8 cellular contexts compared by ENCODE assay signal in genomic region chr3:44761347-44762169, GRCh38. TPM values are rescaled to one million over a fixed set of nuclear protein-coding genes. Genes with fewer than 3 reads are reported as not detected.
DNase-seq lines count a peak whose midpoint lies in the region; ATAC-seq and TF ChIP-seq lines count a peak whose summit lies in the region.

Gene KIAA1143 (minus strand): TSS chr3:44761619. CDS start chr3:44761602, 17 bp downstream.
A gene with protein sequence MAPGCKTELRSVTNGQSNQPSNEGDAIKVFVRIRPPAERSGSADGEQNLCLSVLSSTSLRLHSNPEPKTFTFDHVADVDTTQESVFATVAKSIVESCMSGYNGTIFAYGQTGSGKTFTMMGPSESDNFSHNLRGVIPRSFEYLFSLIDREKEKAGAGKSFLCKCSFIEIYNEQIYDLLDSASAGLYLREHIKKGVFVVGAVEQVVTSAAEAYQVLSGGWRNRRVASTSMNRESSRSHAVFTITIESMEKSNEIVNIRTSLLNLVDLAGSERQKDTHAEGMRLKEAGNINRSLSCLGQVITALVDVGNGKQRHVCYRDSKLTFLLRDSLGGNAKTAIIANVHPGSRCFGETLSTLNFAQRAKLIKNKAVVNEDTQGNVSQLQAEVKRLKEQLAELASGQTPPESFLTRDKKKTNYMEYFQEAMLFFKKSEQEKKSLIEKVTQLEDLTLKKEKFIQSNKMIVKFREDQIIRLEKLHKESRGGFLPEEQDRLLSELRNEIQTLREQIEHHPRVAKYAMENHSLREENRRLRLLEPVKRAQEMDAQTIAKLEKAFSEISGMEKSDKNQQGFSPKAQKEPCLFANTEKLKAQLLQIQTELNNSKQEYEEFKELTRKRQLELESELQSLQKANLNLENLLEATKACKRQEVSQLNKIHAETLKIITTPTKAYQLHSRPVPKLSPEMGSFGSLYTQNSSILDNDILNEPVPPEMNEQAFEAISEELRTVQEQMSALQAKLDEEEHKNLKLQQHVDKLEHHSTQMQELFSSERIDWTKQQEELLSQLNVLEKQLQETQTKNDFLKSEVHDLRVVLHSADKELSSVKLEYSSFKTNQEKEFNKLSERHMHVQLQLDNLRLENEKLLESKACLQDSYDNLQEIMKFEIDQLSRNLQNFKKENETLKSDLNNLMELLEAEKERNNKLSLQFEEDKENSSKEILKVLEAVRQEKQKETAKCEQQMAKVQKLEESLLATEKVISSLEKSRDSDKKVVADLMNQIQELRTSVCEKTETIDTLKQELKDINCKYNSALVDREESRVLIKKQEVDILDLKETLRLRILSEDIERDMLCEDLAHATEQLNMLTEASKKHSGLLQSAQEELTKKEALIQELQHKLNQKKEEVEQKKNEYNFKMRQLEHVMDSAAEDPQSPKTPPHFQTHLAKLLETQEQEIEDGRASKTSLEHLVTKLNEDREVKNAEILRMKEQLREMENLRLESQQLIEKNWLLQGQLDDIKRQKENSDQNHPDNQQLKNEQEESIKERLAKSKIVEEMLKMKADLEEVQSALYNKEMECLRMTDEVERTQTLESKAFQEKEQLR (N-terminal part only) (plus strand): TSS chr3:44761794. CDS start chr3:44761866, 72 bp downstream.

- H3K27ac Mint-ChIP-seq in activated naive CD8-positive, alpha-beta T cell treated with anti-CD3 and anti-CD28 coated beads, Interleukin-2, amount 50 U/mL, for 24 hours: peak within 1 kb of the TSS; percentile 89

- H3K4me3 ChIP-seq in GM12865 (ENCODE audit: low read depth, low read length) (peak within 1 kb of the TSS; percentile 92), cardiac muscle cell (peak within 1 kb of the TSS; percentile 92), trophoblast cell (ENCODE audit: low read depth, low read length) (peak within 1 kb of the TSS; percentile 85), upper lobe of left lung (peak within 1 kb of the TSS; percentile 59 to 86 (median 73))

- H3K18ac ChIP-seq in trophoblast cell (ENCODE audit: low read length): peak within 1 kb of the TSS; percentile 77

- peak within 1 kb of the TSS; percentile 88 for H4K8ac ChIP-seq in trophoblast cell (ENCODE audit: low read depth, low read length)

- peak within 1 kb of the TSS; percentile 55 for H3K14ac ChIP-seq in trophoblast cell (ENCODE audit: low read length)

- peaks cover 26% of the 10 kb centered on the region for H3K4me1 Mint-ChIP-seq in activated naive CD8-positive, alpha-beta T cell treated with anti-CD3 and anti-CD28 coated beads, Interleukin-2, amount 50 U/mL, for 24 hours

- no peaks in the 10 kb centered on the region for H3K27me3 ChIP-seq in cardiac muscle cell
- no peaks in the 10 kb centered on the region for H3K27me3 ChIP-seq in trophoblast cell (ENCODE audit: insufficient read depth, low read length)
- H3K27me3 ChIP-seq in upper lobe of left lung: no peaks in the 10 kb centered on the region

- H3K36me3 Mint-ChIP-seq in activated naive CD8-positive, alpha-beta T cell treated with anti-CD3 and anti-CD28 coated beads, Interleukin-2, amount 50 U/mL, for 24 hours (ENCODE audit: low read depth): peaks cover 74% of the 10 kb centered on the region

- WGBS in trophoblast cell (ENCODE audit: extremely low coverage, insufficient coverage, insufficient read length): no CpG with 5 or more reads among the region's 70 CpGs
- 4 to 5% methylated on average over 23 to 66 of the region's 70 CpGs for WGBS in upper lobe of left lung, 2 donors

- H3K4me1 ChIP-seq in cardiac muscle cell (ENCODE audit: low read depth): no peaks in the 10 kb centered on the region
- H3K4me1 ChIP-seq in trophoblast cell (ENCODE audit: control insufficient read depth in 1 of 2, insufficient read depth in 2 of 2, low read length in 2 of 2): no peaks in the 10 kb centered on the region
- peaks cover 12 to 26% (median 16%) of the 10 kb centered on the region in 4 donors for H3K4me1 ChIP-seq in upper lobe of left lung

- H3K9ac ChIP-seq in trophoblast cell (ENCODE audit: low read length): peak within 1 kb of the TSS; percentile 84

- peak within 1 kb of the TSS; percentile 84 for H3K27ac ChIP-seq in cardiac muscle cell
- no peak within 1 kb of the TSS for H3K27ac ChIP-seq in trophoblast cell (ENCODE audit: low read depth, low read length)
- peak within 1 kb of the TSS; percentile 74 to 89 (median 78) for H3K27ac ChIP-seq in upper lobe of left lung

- H3K9me3 Mint-ChIP-seq in activated naive CD8-positive, alpha-beta T cell treated with anti-CD3 and anti-CD28 coated beads, Interleukin-2, amount 50 U/mL, for 24 hours: peaks cover 26% of the 10 kb centered on the region

- DNase-seq in GM12865 (ENCODE audit: low read depth): peak; percentile 98
- peak; percentile 87 to 95 (median 94) for DNase-seq in NCI-H1417 (lab: John Stamatoyannopoulos, UW)
- peak; percentile 76 to 82 for DNase-seq in SW 1271 (lab: John Stamatoyannopoulos, UW)
- peak; percentile 99 for DNase-seq in activated naive CD8-positive, alpha-beta T cell treated with anti-CD3 and anti-CD28 coated beads, Interleukin-2, amount 50 U/mL, for 24 hours
- peak; percentile 97 to 98 for DNase-seq in cardiac muscle cell (ENCODE audit: low read depth in 1 of 2, low spot score in 1 of 2)
- peak; percentile 98 to 100 for DNase-seq in trophoblast cell
- DNase-seq in upper lobe of left lung: peak; percentile 96 to 99

- H3K27me3 Mint-ChIP-seq in activated naive CD8-positive, alpha-beta T cell treated with anti-CD3 and anti-CD28 coated beads, Interleukin-2, amount 50 U/mL, for 24 hours: no peaks in the 10 kb centered on the region

- H4K91ac ChIP-seq in trophoblast cell (ENCODE audit: low read depth, low read length): peak within 1 kb of the TSS; percentile 66

- peak in 3 of 4 donors; percentile 51 to 76 (median 60) for TF ChIP-seq POLR2A in upper lobe of left lung (IDR thresholded peaks at IDR 0.05)

- H3K36me3 ChIP-seq in cardiac muscle cell (no peaks in the 10 kb centered on the region), trophoblast cell (ENCODE audit: control insufficient read depth in 1 of 2, insufficient read depth in 2 of 2, low read length in 2 of 2) (peaks cover 4 to 11% of the 10 kb centered on the region in 2 experiments), upper lobe of left lung (peaks cover 0 to 8% (median 0%) of the 10 kb centered on the region in 4 donors)

- H3K4me3 Mint-ChIP-seq in activated naive CD8-positive, alpha-beta T cell treated with anti-CD3 and anti-CD28 coated beads, Interleukin-2, amount 50 U/mL, for 24 hours: peak within 1 kb of the TSS; percentile 97

- peaks cover 7% of the 10 kb centered on the region for H3K79me1 ChIP-seq in trophoblast cell (ENCODE audit: low read length)

- peak; percentile 93 for ATAC-seq in HG02763 (IDR thresholded peaks at IDR 0.05; ENCODE audit: unreplicated experiment)
- peak; percentile 96 for ATAC-seq in activated naive CD8-positive, alpha-beta T cell treated with anti-CD3 and anti-CD28 coated beads, Interleukin-2, amount 50 U/mL, for 24 hours
- peak; percentile 98 to 99 for ATAC-seq in upper lobe of left lung (ENCODE audit: low FRiP score in 2 of 2)

- H2BK120ac ChIP-seq in trophoblast cell (ENCODE audit: insufficient read depth, low read length, poor library complexity): peak within 1 kb of the TSS; percentile 52

- peak within 1 kb of the TSS; percentile 39 for H2AK5ac ChIP-seq in trophoblast cell (ENCODE audit: low read length)

- H3K79me2 ChIP-seq in trophoblast cell (ENCODE audit: control insufficient read depth, insufficient read depth, low read length, poor library complexity): peaks cover 9% of the 10 kb centered on the region

- no peak within 1 kb of the TSS for H3K23ac ChIP-seq in trophoblast cell (ENCODE audit: low read length)

- no peak for TF ChIP-seq CTCF in GM12865 (IDR thresholded peaks at IDR 0.05; ENCODE audit: insufficient read depth, low read depth, low read length, missing control alignments)
- no peak for TF ChIP-seq CTCF in cardiac muscle cell (IDR thresholded peaks at IDR 0.05; ENCODE audit: low read depth, low read length)
- peak in 3 of 6 experiments; percentile 9 to 38 (median 34) for TF ChIP-seq CTCF in upper lobe of left lung (IDR thresholded peaks at IDR 0.05)

- peak within 1 kb of the TSS; percentile 69 for H3K4ac ChIP-seq in trophoblast cell (ENCODE audit: low read depth, low read length)

- H3K9me3 ChIP-seq in cardiac muscle cell (ENCODE audit: low read depth): no peaks in the 10 kb centered on the region
- peaks cover 4% of the 10 kb centered on the region for H3K9me3 ChIP-seq in trophoblast cell (ENCODE audit: insufficient read depth, low read depth, low read length)
- H3K9me3 ChIP-seq in upper lobe of left lung: peaks cover 0 to 12% (median 1%) of the 10 kb centered on the region in 4 donors

- no peak for TF ChIP-seq EP300 in upper lobe of left lung (IDR thresholded peaks at IDR 0.05)

- H2AFZ ChIP-seq in trophoblast cell (ENCODE audit: insufficient read depth, low read length, poor library complexity): peak within 1 kb of the TSS; percentile 89

- H2BK5ac ChIP-seq in trophoblast cell (ENCODE audit: low read depth, low read length, poor library complexity): peak within 1 kb of the TSS; percentile 71

- peak within 1 kb of the TSS; percentile 87 for H3K4me2 ChIP-seq in trophoblast cell (ENCODE audit: low read length)

- H2BK12ac ChIP-seq in trophoblast cell (ENCODE audit: low read length): no peak within 1 kb of the TSS

- H4K12ac ChIP-seq in trophoblast cell (ENCODE audit: low read depth, low read length): peak within 1 kb of the TSS; percentile 71

RNA-seq across cellular contexts. Expression of gene KIAA1143, which starts in this region (rescaled TPM):
- total RNA-seq in cardiac muscle cell (30.4 and 33.7 TPM in 2 replicates), upper lobe of left lung (10 to 100 TPM in 4 of 6 donors, 1 to 10 TPM in 2; 8.3 to 26.5 (median 17.6) TPM)
- polyA plus RNA-seq in cardiac muscle cell: 20.9 and 24.2 TPM in 2 replicates
- polyA plus RNA-seq in trophoblast cell (2013): 28.2 and 29.2 TPM in 2 replicates

RNA-seq across cellular contexts. Expression of the second gene that starts in this region (rescaled TPM):
- 1.4 and 6.4 TPM in 2 replicates for total RNA-seq in cardiac muscle cell
- 2.7 and 3.0 TPM in 2 replicates for polyA plus RNA-seq in cardiac muscle cell
- polyA plus RNA-seq in trophoblast cell (2013): 6.8 and 8.4 TPM in 2 replicates
- total RNA-seq in upper lobe of left lung: 1 to 10 TPM in 2 of 6 donors, under 1 TPM in 3, not detected in 1; 0.69 to 2.3 (median 0.89) TPM
